ENCODE assay signal across 11 cellular contexts in the genomic region with DNA sequence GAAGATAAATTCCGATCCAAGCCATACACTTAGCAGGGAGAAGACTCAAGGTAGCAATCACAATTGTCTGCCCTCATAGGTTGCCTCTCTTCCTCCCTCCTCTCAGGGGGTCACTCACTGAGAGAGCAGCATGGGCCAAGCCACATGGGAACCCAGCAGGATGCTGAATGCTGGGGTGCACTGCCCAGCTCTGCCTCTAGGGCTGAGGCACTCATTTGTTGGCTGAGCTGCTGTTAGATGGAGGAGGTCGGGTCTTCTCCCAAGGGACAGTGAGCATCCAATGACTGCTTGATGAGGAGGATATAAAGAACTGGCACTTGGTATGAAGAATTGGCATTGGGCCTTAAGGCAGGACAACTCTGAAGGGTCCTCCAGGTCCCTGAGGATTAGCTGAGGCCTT.
DNase-seq lines count a peak whose midpoint lies in the region; ATAC-seq and TF ChIP-seq lines count a peak whose summit lies in the region.
"Had no signal": no experiment of that assay in that cellular context is flagged by ENCODE, and none has a peak within 500 bp of the region (broad histone marks: within the 10 kb centered on the region; RNA-seq: fewer than 3 reads in every experiment).

No MANE protein-coding gene starts in this region.

- no peaks in the 10 kb centered on the region for H3K4me1 Mint-ChIP-seq in CD4-positive, alpha-beta T cell (ENCODE audit: low read depth)

- no peak overlapping the region for H3K4me3 Mint-ChIP-seq in CD4-positive, alpha-beta T cell

- no peaks in the 10 kb centered on the region for H3K9me3 Mint-ChIP-seq in CD4-positive, alpha-beta T cell

- CTCF ChIA-PET in CD4-positive, alpha-beta T cell (lab: Charles Lee) = no interaction called here

- H3K27me3 Mint-ChIP-seq in CD4-positive, alpha-beta T cell = peaks cover 4% of the 10 kb centered on the region

- no peaks in the 10 kb centered on the region for H3K9me3 ChIP-seq in osteoblast (ENCODE audit: low read depth, low read length)
- no peaks in the 10 kb centered on the region for H3K9me3 ChIP-seq in CD4-positive, alpha-beta T cell (ENCODE audit: control insufficient read depth, low read length)
- H3K9me3 ChIP-seq: HAP-1 had no signal

- no peaks in the 10 kb centered on the region for H3K79me2 ChIP-seq in osteoblast (ENCODE audit: insufficient read depth, low read length)

- H3K4me1 ChIP-seq in osteoblast (ENCODE audit: insufficient read depth, low read length) = no peaks in the 10 kb centered on the region

- H3K36me3 Mint-ChIP-seq in CD4-positive, alpha-beta T cell (ENCODE audit: low read depth) = no peaks in the 10 kb centered on the region

- peak; percentile 30 for TF ChIP-seq CTCF in astrocyte of the cerebellum (IDR thresholded peaks at IDR 0.05; ENCODE audit: low read depth, low read length, missing control alignments)
- peak; percentile 35 for TF ChIP-seq CTCF in osteoblast (IDR thresholded peaks at IDR 0.05; ENCODE audit: extremely low read depth, low read depth, low read length)
- TF ChIP-seq CTCF in CD4-positive, alpha-beta T cell (IDR thresholded peaks at IDR 0.05) = no peak

- H3K27me3 ChIP-seq in osteoblast (ENCODE audit: insufficient read depth, low read length) = no peaks in the 10 kb centered on the region
- H3K27me3 ChIP-seq in CD4-positive, alpha-beta T cell (ENCODE audit: control insufficient read depth, insufficient read depth, low read length) = no peaks in the 10 kb centered on the region

- no peak overlapping the region for H3K4me2 ChIP-seq in osteoblast (ENCODE audit: insufficient read depth, low read length)

- no peak overlapping the region for H2AFZ ChIP-seq in osteoblast (ENCODE audit: low read length)

- H3K36me3 ChIP-seq in osteoblast (ENCODE audit: insufficient read depth, low read length) = no peaks in the 10 kb centered on the region
- H3K36me3 ChIP-seq: HAP-1 had no signal

- no peaks in the 10 kb centered on the region for H4K20me1 ChIP-seq in osteoblast (ENCODE audit: insufficient read depth, low read length)

- POLR2A ChIA-PET in CD4-positive, alpha-beta T cell (lab: Charles Lee) = no interaction called here

- H3K4me3 ChIP-seq in astrocyte of the cerebellum (ENCODE audit: low read depth, low read length) (no peak overlapping the region), osteoblast (ENCODE audit: insufficient read depth, low read length) (no peak overlapping the region)
- H3K4me3 ChIP-seq: HAP-1 had no signal

- no peak overlapping the region for H3K27ac ChIP-seq in osteoblast (ENCODE audit: low read depth, low read length)
- H3K27ac ChIP-seq in CD4-positive, alpha-beta T cell (ENCODE audit: low read depth, low read length) = no peak overlapping the region

- DNase-seq in NCI-H2171 (lab: John Stamatoyannopoulos, UW) = peak; percentile 9
- no peak for DNase-seq in NCI-H2171 treated with DMSO at 0.1 percent for 48 hours (lab: John Stamatoyannopoulos, UW)
- no peak for DNase-seq in astrocyte of the cerebellum (ENCODE audit: low read depth)
- no peak for DNase-seq in osteoblast (ENCODE audit: insufficient read length, low spot score, missing footprints)
- no peak for DNase-seq in NCI-H510A (lab: John Stamatoyannopoulos, UW)
- no peak for DNase-seq in CD4-positive, alpha-beta T cell
- DNase-seq: activated T-cell treated with anti-CD3 and anti-CD28 coated beads for 4 hours, hypothalamus had no signal

- H3K27ac Mint-ChIP-seq in CD4-positive, alpha-beta T cell = no peak overlapping the region

- intact Hi-C loops in CD4-positive, alpha-beta T cell (cut with DNase I, micrococcal nuclease) = no loop called here

- ATAC-seq in HG03066 (IDR thresholded peaks at IDR 0.05; ENCODE audit: low read depth, unreplicated experiment) (peak; percentile 60), GM19395 (IDR thresholded peaks at IDR 0.05; ENCODE audit: unreplicated experiment) (no peak)
- ATAC-seq in CD4-positive, alpha-beta T cell (ENCODE audit: poor library complexity) = no peak

- in situ Hi-C loops in astrocyte of the cerebellum (cut with HindIII; ENCODE audit: low sequenced_read_pairs) = no loop called here
